15 cellular contexts compared by ENCODE assay signal in genomic region chrX:11064851-11065600, GRCh38. TPM values are rescaled to one million over a fixed set of nuclear protein-coding genes. Genes with fewer than 3 reads are reported as not detected.
DNase-seq lines count a peak whose midpoint lies in the region; ATAC-seq and TF ChIP-seq lines count a peak whose summit lies in the region.
"Had no signal": no experiment of that assay in that cellular context is flagged by ENCODE, and none has a peak within 500 bp of the region (broad histone marks: within the 10 kb centered on the region; RNA-seq: fewer than 3 reads in every experiment).

No MANE protein-coding gene starts in this region.

- H2AFZ ChIP-seq in fibroblast of lung (ENCODE audit: low read length) (no peak overlapping the region), parathyroid adenoma (peak overlapping the region; percentile 50)
- H2AFZ ChIP-seq: GM23338 had no signal

- H3K79me2 ChIP-seq in fibroblast of lung (ENCODE audit: control insufficient read depth, insufficient read depth, low read length): no peaks in the 10 kb centered on the region
- H3K79me2 ChIP-seq in parathyroid adenoma: no peaks in the 10 kb centered on the region

- TF ChIP-seq CTCF in fibroblast of lung (conservative IDR thresholded peaks at IDR 0.05 in 1 of 2, IDR thresholded peaks at IDR 0.05 in 1 of 2; ENCODE audit: low read depth in 1 of 2, low read length in 2 of 2): no peak
- TF ChIP-seq CTCF in parathyroid adenoma (IDR thresholded peaks at IDR 0.05): no peak

- no peak for ATAC-seq in HG03354 (IDR thresholded peaks at IDR 0.05; ENCODE audit: poor library complexity, severe bottlenecking, unreplicated experiment)
- no peak for ATAC-seq in left lobe of liver
- ATAC-seq in GM18511 (IDR thresholded peaks at IDR 0.05; ENCODE audit: unreplicated experiment): no peak
- ATAC-seq: GM23338; natural killer cell treated with Interleukin-12 subunit alpha and Interleukin-12 subunit beta and Interleukin-15 and Interleukin-18, amount 100 ng/mL, for 72 hours had no signal

- H3K27me3 ChIP-seq in fibroblast of lung (ENCODE audit: control insufficient read depth, insufficient read depth, low read length) (no peaks in the 10 kb centered on the region), parathyroid adenoma (ENCODE audit: control insufficient read depth, insufficient read depth, low read length) (no peaks in the 10 kb centered on the region)
- H3K27me3 ChIP-seq: thyroid gland had no signal

- H4K20me1 ChIP-seq in fibroblast of lung (ENCODE audit: control insufficient read depth, extremely low read depth, insufficient read depth, low read length): no peaks in the 10 kb centered on the region

- H3K4me3 ChIP-seq in fibroblast of lung (replicated peaks in 1 of 4; ENCODE audit: control extremely low read depth in 1 of 4, insufficient read depth in 1 of 4, low read depth in 3 of 4, low read length in 4 of 4) (no peak overlapping the region), parathyroid adenoma (ENCODE audit: low read depth, low read length) (no peak overlapping the region)
- H3K4me3 ChIP-seq: GM23338, thyroid gland had no signal

- peak; percentile 62 for DNase-seq in DMS114 treated with DMSO at 0.1 percent for 48 hours (lab: John Stamatoyannopoulos, UW; ENCODE audit: unreplicated experiment)
- peak; percentile 23 for DNase-seq in RPMI7951 (ENCODE audit: low read depth)
- peak; percentile 55 to 84 for DNase-seq in fibroblast of lung (ENCODE audit: low read depth in 2 of 2)
- no peak for DNase-seq in left lobe of liver (ENCODE audit: low spot score)
- DNase-seq in NCI-H82 treated with DMSO at 0.1 percent for 48 hours (lab: John Stamatoyannopoulos, UW; ENCODE audit: unreplicated experiment): no peak
- DNase-seq: activated CD4-positive, alpha-beta T cell treated with anti-CD3 and anti-CD28 coated beads, Interleukin-2, amount 50 U/mL, for 4 hours; NCI-H1930; SHP77; stimulated activated CD4-positive, alpha-beta T cell treated with anti-CD3 and anti-CD28 coated beads, Interleukin-4, amount 100 ng/mL, for 24 hours had no signal

- H3K9me3 ChIP-seq in fibroblast of lung (ENCODE audit: control insufficient read depth, insufficient read depth, low read depth, low read length) (no peaks in the 10 kb centered on the region), parathyroid adenoma (ENCODE audit: control insufficient read depth, low read length) (no peaks in the 10 kb centered on the region)
- H3K9me3 ChIP-seq: thyroid gland had no signal

- H3K4me1 ChIP-seq in fibroblast of lung (ENCODE audit: control insufficient read depth, extremely low read depth, insufficient read depth, low read length) (no peaks in the 10 kb centered on the region), parathyroid adenoma (peaks cover 23% of the 10 kb centered on the region)
- H3K4me1 ChIP-seq: thyroid gland had no signal

- H3K9ac ChIP-seq in fibroblast of lung (ENCODE audit: insufficient read depth, low read length): no peak overlapping the region
- H3K9ac ChIP-seq in parathyroid adenoma: no peak overlapping the region

- no peaks in the 10 kb centered on the region for H3K36me3 ChIP-seq in fibroblast of lung (ENCODE audit: control insufficient read depth, insufficient read depth, low read length)
- no peaks in the 10 kb centered on the region for H3K36me3 ChIP-seq in parathyroid adenoma (ENCODE audit: control insufficient read depth, insufficient read depth, low read length)
- H3K36me3 ChIP-seq: thyroid gland had no signal

- peak overlapping the region; percentile 45 for H3K27ac ChIP-seq in fibroblast of lung (ENCODE audit: insufficient read depth, low read length)
- peak overlapping the region; percentile 96 for H3K27ac ChIP-seq in parathyroid adenoma
- H3K27ac ChIP-seq: thyroid gland had no signal

- H3K4me2 ChIP-seq in fibroblast of lung (ENCODE audit: extremely low read depth, insufficient read depth, low read length): peak overlapping the region; percentile 40
- no peak overlapping the region for H3K4me2 ChIP-seq in parathyroid adenoma (ENCODE audit: low read length)
- H3K4me2 ChIP-seq: GM23338 had no signal

RNA-seq across cellular contexts. Expression of gene HCCS, which starts 46.1 kb away (rescaled TPM):
- 29.0 and 30.5 TPM in 2 replicates for total RNA-seq in RPMI7951 (2014; rRNA removed; shearing (Covaris generic))
- total RNA-seq in fibroblast of lung (18.7 and 22.0 TPM in 2 replicates), left lobe of liver (9.6 TPM)
- 37.6 and 38.3 TPM in 2 replicates for polyA plus RNA-seq in fibroblast of lung
- 36.0 and 36.1 TPM in 2 replicates for polyA plus RNA-seq in fibroblast of lung (2012)
- 1.0 and 5.7 TPM in 2 replicates for polyA minus RNA-seq in fibroblast of lung (ENCODE audit: low replicate concordance)

Comparison
In these comparisons a context has a peak if more than half of its experiments do, and no peak if none do; other contexts are left out.
1. DNase-seq: peak in DMS114 treated with DMSO at 0.1 percent for 48 hours (single experiment), RPMI7951 (single experiment) and fibroblast of lung (2 of 2); none in left lobe of liver (single experiment) and NCI-H82 treated with DMSO at 0.1 percent for 48 hours (single experiment).